11 cellular contexts compared by ENCODE assay signal in genomic region chr1:228825840-228826484, GRCh38.
DNase-seq lines count a peak whose midpoint lies in the region; ATAC-seq and TF ChIP-seq lines count a peak whose summit lies in the region.
"Had no signal": no experiment of that assay in that cellular context is flagged by ENCODE, and none has a peak within 500 bp of the region (broad histone marks: within the 10 kb centered on the region; RNA-seq: fewer than 3 reads in every experiment).

No MANE protein-coding gene starts in this region.

- intact Hi-C loops in MCF 10A (cut with micrococcal nuclease), result no loop called here

- H3K27me3 Mint-ChIP-seq in effector memory CD8-positive, alpha-beta T cell, result peaks cover 9 to 11% of the 10 kb centered on the region in 2 donors
- peaks cover 18% of the 10 kb centered on the region for H3K27me3 Mint-ChIP-seq in MCF 10A (ENCODE audit: insufficient read depth, unreplicated experiment)

- H3K4me3 Mint-ChIP-seq in effector memory CD8-positive, alpha-beta T cell, result peak overlapping the region in 1 of 2 donors; percentile 9
- no peak overlapping the region for H3K4me3 Mint-ChIP-seq in MCF 10A (ENCODE audit: unreplicated experiment)

- CTCF ChIA-PET in MCF 10A (lab: Yijun Ruan, JAX), result interaction anchor here (1.3 to 1.6 kb wide), 2 partner anchors 9 to 11 kb away, joined by 3 to 6 read pairs; no protein-coding TSS in a partner anchor

- peak; percentile 62 for ATAC-seq in GM18508 (IDR thresholded peaks at IDR 0.05; ENCODE audit: insufficient read depth, unreplicated experiment)
- ATAC-seq in GM19397 (IDR thresholded peaks at IDR 0.05; ENCODE audit: unreplicated experiment), result peak; percentile 61
- peak; percentile 78 for ATAC-seq in HG02981 (IDR thresholded peaks at IDR 0.05; ENCODE audit: unreplicated experiment)
- peak; percentile 58 for ATAC-seq in effector memory CD8-positive, alpha-beta T cell (replicated peaks)
- ATAC-seq: mucosa of descending colon had no signal

- no peak for TF ChIP-seq CTCF in MCF 10A (IDR thresholded peaks at IDR 0.05; ENCODE audit: unreplicated experiment)

- peaks cover 13 to 18% of the 10 kb centered on the region in 2 donors for H3K4me1 Mint-ChIP-seq in effector memory CD8-positive, alpha-beta T cell (ENCODE audit: low read depth in 2 of 2)
- H3K4me1 Mint-ChIP-seq in MCF 10A (ENCODE audit: insufficient read depth, unreplicated experiment), result peaks cover 3% of the 10 kb centered on the region

- no TSS peak for BruUV-seq in MCF 10A (replicated peaks; lab: Mats Ljungman, UMichigan)

- H3K27ac Mint-ChIP-seq in effector memory CD8-positive, alpha-beta T cell, result peak overlapping the region in 1 of 2 donors; percentile 49
- H3K27ac Mint-ChIP-seq in MCF 10A (ENCODE audit: low read depth, unreplicated experiment), result no peak overlapping the region

- POLR2A ChIA-PET in MCF 10A (lab: Yijun Ruan, JAX), result interaction anchor here (1.0 to 3.7 kb wide), 5 partner anchors 11 to 47 kb away, joined by 3 to 21 read pairs (median 4); no protein-coding TSS in a partner anchor

- no peak for DNase-seq in effector memory CD8-positive, alpha-beta T cell
- DNase-seq in activated CD4-positive, CD25-positive, alpha-beta regulatory T cell treated with anti-CD3 and anti-CD28 coated beads, Interleukin-2, amount 50 U/mL, for 72 hours, result no peak
- DNase-seq in SHP77 (lab: John Stamatoyannopoulos, UW) (no peak), MCF 10A (ENCODE audit: unreplicated experiment) (no peak), epidermal melanocyte (ENCODE audit: insufficient read length, low spot score) (no peak)
- DNase-seq: mucosa of descending colon, MV-4-11, NCI-H526 had no signal

- peaks cover 4% of the 10 kb centered on the region for H3K36me3 Mint-ChIP-seq in effector memory CD8-positive, alpha-beta T cell (ENCODE audit: insufficient read depth)
- no peaks in the 10 kb centered on the region for H3K36me3 Mint-ChIP-seq in MCF 10A (ENCODE audit: insufficient read depth, unreplicated experiment)

- no peaks in the 10 kb centered on the region for H3K9me3 Mint-ChIP-seq in effector memory CD8-positive, alpha-beta T cell
- H3K9me3 Mint-ChIP-seq in MCF 10A (ENCODE audit: unreplicated experiment), result no peaks in the 10 kb centered on the region
